31 cellular contexts compared by ENCODE assay signal in the genomic region with DNA sequence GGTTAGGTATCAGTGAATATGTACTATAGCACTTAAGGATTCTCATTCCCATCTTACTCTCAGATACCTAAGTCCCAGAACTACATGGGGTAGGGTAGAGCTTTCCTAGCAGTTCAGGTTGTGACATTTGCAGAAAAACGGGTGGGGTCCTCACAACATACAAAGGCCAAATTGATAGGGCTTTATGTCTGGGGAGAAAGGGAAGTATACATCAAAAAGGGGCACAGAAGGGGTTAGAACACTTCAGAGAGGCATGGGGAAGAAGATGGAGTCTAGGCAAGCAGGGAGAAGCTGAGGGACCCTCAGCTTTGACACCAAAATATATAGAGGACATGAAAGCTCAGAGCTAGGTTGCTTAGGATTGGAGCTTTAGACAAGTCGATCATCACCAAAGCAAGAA.
"Had no signal": no experiment of that assay in that cellular context is flagged by ENCODE, and none has a peak within 500 bp of the region (broad histone marks: within the 10 kb centered on the region; RNA-seq: fewer than 3 reads in every experiment).

No MANE protein-coding gene starts in this region.

- DNase-seq: activated CD4-positive, alpha-beta T cell treated with anti-CD3 and anti-CD28 coated beads for 36 hours; activated CD4-positive, alpha-beta T cell treated with anti-CD3 and anti-CD28 coated beads, Interleukin-2, amount 10 ng/mL, durations not matched to agents 7 days and 5 days; activated CD4-positive, alpha-beta T cell treated with anti-CD3 and anti-CD28 coated beads, Interleukin-2, amount 50 U/mL, for 48 hours; activated gamma-delta T cell; activated naive CD4-positive, alpha-beta T cell treated with Interleukin-2 at 50 U/mL for 16 hours; activated T-cell treated with anti-CD3 and anti-CD28 coated beads, Interleukin-2, amount 50 U/mL, for 1 hour; body of pancreas; MM.1S; MV-4-11; NCI-H1092; NCI-H1436 treated with DMSO at 0.1 percent for 48 hours; NCI-H1694 treated with DMSO at 0.1 percent for 48 hours; NCI-H2029; NCI-H345; NCI-H524 treated with DMSO at 0.1 percent for 48 hours; PC-3; Peyer's patch; RPMI8226; SHP77 treated with DMSO at 0.1 percent for 48 hours; SK-N-SH had no signal

- ATAC-seq: activated CD4-positive, alpha-beta T cell treated with anti-CD3 and anti-CD28 coated beads for 36 hours; activated CD4-positive, CD25-positive, alpha-beta regulatory T cell treated with anti-CD3 and anti-CD28 coated beads, Interleukin-2, amount 50 U/mL, for 24 hours; body of pancreas; PC-3; WTC11 had no signal

- H3K27ac Mint-ChIP-seq: activated CD4-positive, alpha-beta T cell treated with anti-CD3 and anti-CD28 coated beads for 36 hours; activated CD4-positive, alpha-beta T cell treated with anti-CD3 and anti-CD28 coated beads, Interleukin-2, amount 10 ng/mL, durations not matched to agents 7 days and 5 days; activated naive CD4-positive, alpha-beta T cell treated with anti-CD3 and anti-CD28 coated beads, Interleukin-2, amount 50 U/mL, for 24 hours; activated T-helper 2 cell treated with anti-CD3 and anti-CD28 coated beads, Interferon-gamma antibody, Interleukin-2, Interleukin-4, amounts not matched to agents 10 μg/mL and 5 μg/mL and 100 μg/mL, durations not matched to agents 14 hours and 24 hours and 36 hours; T-helper 1 cell treated with Interleukin-12 subunit alpha and Interleukin-12 subunit beta and Interleukin-4 antibody, amounts not matched to agents 30 μg/mL and 1 μg/mL, for 36 hours; T-helper 2 cell treated with Interferon-gamma antibody and Interleukin-4, amounts not matched to agents 5 μg/mL and 100 μg/mL, for 36 hours; WTC11 had no signal

- H3K9me3 Mint-ChIP-seq: activated CD4-positive, alpha-beta T cell treated with anti-CD3 and anti-CD28 coated beads, Interleukin-2, amount 10 ng/mL, durations not matched to agents 7 days and 5 days; activated naive CD4-positive, alpha-beta T cell treated with anti-CD3 and anti-CD28 coated beads, Interleukin-2, amount 50 U/mL, for 24 hours; activated T-helper 2 cell treated with anti-CD3 and anti-CD28 coated beads, Interferon-gamma antibody, Interleukin-2, Interleukin-4, amounts not matched to agents 10 μg/mL and 5 μg/mL and 100 μg/mL, durations not matched to agents 14 hours and 24 hours and 36 hours; T-helper 1 cell treated with Interleukin-12 subunit alpha and Interleukin-12 subunit beta and Interleukin-4 antibody, amounts not matched to agents 30 μg/mL and 1 μg/mL, for 36 hours; T-helper 2 cell treated with Interferon-gamma antibody and Interleukin-4, amounts not matched to agents 5 μg/mL and 100 μg/mL, for 36 hours; WTC11 had no signal

- H3K9me3 ChIP-seq: adrenal gland, body of pancreas, Peyer's patch, SJSA1, SK-N-SH had no signal

- H3K4me2 ChIP-seq: KMS-11, SK-N-SH had no signal

- H3K27me3 Mint-ChIP-seq: activated CD4-positive, alpha-beta T cell treated with anti-CD3 and anti-CD28 coated beads for 36 hours; activated CD4-positive, alpha-beta T cell treated with anti-CD3 and anti-CD28 coated beads, Interleukin-2, amount 10 ng/mL, durations not matched to agents 7 days and 5 days; activated naive CD4-positive, alpha-beta T cell treated with anti-CD3 and anti-CD28 coated beads, Interleukin-2, amount 50 U/mL, for 24 hours had no signal

- H3K27ac ChIP-seq: body of pancreas, KMS-11, Peyer's patch, SJSA1 had no signal

- H3K9ac ChIP-seq: KMS-11, SK-N-SH had no signal

- FAIRE-seq: astrocyte, bronchial epithelial cell had no signal

- H3K4me3 Mint-ChIP-seq: activated CD4-positive, alpha-beta T cell treated with anti-CD3 and anti-CD28 coated beads for 36 hours; activated CD4-positive, alpha-beta T cell treated with anti-CD3 and anti-CD28 coated beads, Interleukin-2, amount 10 ng/mL, durations not matched to agents 7 days and 5 days; activated naive CD4-positive, alpha-beta T cell treated with anti-CD3 and anti-CD28 coated beads, Interleukin-2, amount 50 U/mL, for 24 hours; T-helper 1 cell treated with Interleukin-12 subunit alpha and Interleukin-12 subunit beta and Interleukin-4 antibody, amounts not matched to agents 30 μg/mL and 1 μg/mL, for 36 hours; T-helper 2 cell treated with Interferon-gamma antibody and Interleukin-4, amounts not matched to agents 5 μg/mL and 100 μg/mL, for 36 hours; WTC11 had no signal

- H3K4me3 ChIP-seq: adrenal gland, body of pancreas, Peyer's patch, SJSA1 had no signal

- H3K27me3 ChIP-seq: adrenal gland, body of pancreas, Peyer's patch, SJSA1 had no signal
